In genomic region chr11:47259178-47259977, GRCh38 we compare ENCODE assay signal across 6 cellular contexts. TPM values are rescaled to one million over a fixed set of nuclear protein-coding genes. Genes with fewer than 3 reads are reported as not detected.
DNase-seq lines count a peak whose midpoint lies in the region; TF ChIP-seq lines count a peak whose summit lies in the region.

No MANE protein-coding gene starts in this region.

- no peaks in the 10 kb centered on the region for H3K79me2 ChIP-seq in osteoblast (ENCODE audit: insufficient read depth, low read length)

- H3K4me1 ChIP-seq in breast epithelium = peaks cover 0 to 4% of the 10 kb centered on the region in 2 donors
- peaks cover 38% of the 10 kb centered on the region for H3K4me1 ChIP-seq in osteoblast (ENCODE audit: insufficient read depth, low read length)

- CTCF ChIA-PET in GM10248 (lab: Yijun Ruan, JAX) = interaction anchor here (0.6 to 4.8 kb wide), 36 partner anchors 8 to 367 kb away, joined by 3 to 66 read pairs (median 4); partner anchors contain the start of genes ACP2, DDB2 and PACSIN3

- POLR2A ChIA-PET in GM10248 (lab: Yijun Ruan, JAX) = interaction anchor here (0.6 kb wide), 1 partner anchor 257 kb away, joined by 4 read pairs; no protein-coding TSS in a partner anchor

- intact Hi-C loops in breast epithelium (cut with DNase I; ENCODE audit: low total_unique reads) = loop anchor here (10.0 kb wide), 1 partner anchor 75 kb away; the partner anchor contains the start of gene PACSIN3

- H3K27ac ChIP-seq in breast epithelium (peak overlapping the region in 1 of 2 donors; percentile 96), osteoblast (ENCODE audit: low read depth, low read length) (no peak overlapping the region)

- H3K9me3 ChIP-seq in breast epithelium (no peaks in the 10 kb centered on the region), osteoblast (ENCODE audit: low read depth, low read length) (no peaks in the 10 kb centered on the region)

- TF ChIP-seq CTCF in GM10248 (IDR thresholded peaks at IDR 0.05; ENCODE audit: control extremely low read depth, extremely low read depth, low read depth, missing control alignments) (peak; percentile 59), breast epithelium (IDR thresholded peaks at IDR 0.05) (peak; percentile 21 to 40 (median 39)), osteoblast (IDR thresholded peaks at IDR 0.05; ENCODE audit: extremely low read depth, low read depth, low read length) (peak; percentile 66)

- H3K36me3 ChIP-seq in breast epithelium = no peaks in the 10 kb centered on the region
- H3K36me3 ChIP-seq in osteoblast (ENCODE audit: insufficient read depth, low read length) = no peaks in the 10 kb centered on the region

- no peak overlapping the region for H3K4me2 ChIP-seq in osteoblast (ENCODE audit: insufficient read depth, low read length)

- H2AFZ ChIP-seq in osteoblast (ENCODE audit: low read length) = no peak overlapping the region

- H4K20me1 ChIP-seq in osteoblast (ENCODE audit: insufficient read depth, low read length) = no peaks in the 10 kb centered on the region

- DNase-seq in GM10248 (ENCODE audit: extremely low spot score) = peak; percentile 72
- peak; percentile 34 for DNase-seq in NCI-H69 (lab: John Stamatoyannopoulos, UW)
- no peak for DNase-seq in breast epithelium (ENCODE audit: low spot score in 2 of 2)
- DNase-seq in osteoblast (ENCODE audit: insufficient read length, low spot score, missing footprints) = peak; percentile 92
- no peak for DNase-seq in NCI-H146 (lab: John Stamatoyannopoulos, UW)
- no peak for DNase-seq in activated CD4-positive, CD25-positive, alpha-beta regulatory T cell (lab: John Stamatoyannopoulos, UW)

- TF ChIP-seq POLR2A in breast epithelium (IDR thresholded peaks at IDR 0.05) = no peak

- peak overlapping the region in 2 of 3 donors; percentile 41 to 63 for H3K4me3 ChIP-seq in breast epithelium
- H3K4me3 ChIP-seq in osteoblast (ENCODE audit: insufficient read depth, low read length) = no peak overlapping the region

- H3K27me3 ChIP-seq in breast epithelium = no peaks in the 10 kb centered on the region
- no peaks in the 10 kb centered on the region for H3K27me3 ChIP-seq in osteoblast (ENCODE audit: insufficient read depth, low read length)

RNA-seq across cellular contexts. Expression of gene NR1H3, which starts 1.6 kb away (rescaled TPM):
- total RNA-seq in breast epithelium (10 to 100 TPM; 56.1 to 92.4 (median 91.1) TPM), osteoblast (18.5 and 18.6 TPM in 2 replicates)

RNA-seq across cellular contexts. Expression of gene MADD, which starts 10.6 kb away (rescaled TPM):
- total RNA-seq in breast epithelium (10 to 100 TPM; 43.3 to 56.5 (median 46.6) TPM), osteoblast (21.7 and 23.3 TPM in 2 replicates)

RNA-seq across cellular contexts. Expression of gene ACP2, which starts 10.8 kb away (rescaled TPM):
- total RNA-seq in breast epithelium = 10 to 100 TPM; 39.7 to 45.2 (median 41.9) TPM
- 32.1 and 32.2 TPM in 2 replicates for total RNA-seq in osteoblast

RNA-seq across cellular contexts. Expression of gene DDB2, which starts 44.6 kb away (rescaled TPM):
- 10 to 100 TPM; 31.2 to 44.5 (median 39.3) TPM for total RNA-seq in breast epithelium
- total RNA-seq in osteoblast = 52.5 and 66.6 TPM in 2 replicates

Comparison
In these comparisons a context has a peak if more than half of its experiments do, and no peak if none do; other contexts are left out.
1. DNase-seq: peak in GM10248 (single experiment), NCI-H69 (single experiment) and osteoblast (single experiment); none in breast epithelium (0 of 2), NCI-H146 (single experiment) and activated CD4-positive, CD25-positive, alpha-beta regulatory T cell (0 of 4).
2. Peak in every context shown above with its lines, with median percentiles within 50 percentile points of each other: CTCF ChIP-seq.